In the genomic region with DNA sequence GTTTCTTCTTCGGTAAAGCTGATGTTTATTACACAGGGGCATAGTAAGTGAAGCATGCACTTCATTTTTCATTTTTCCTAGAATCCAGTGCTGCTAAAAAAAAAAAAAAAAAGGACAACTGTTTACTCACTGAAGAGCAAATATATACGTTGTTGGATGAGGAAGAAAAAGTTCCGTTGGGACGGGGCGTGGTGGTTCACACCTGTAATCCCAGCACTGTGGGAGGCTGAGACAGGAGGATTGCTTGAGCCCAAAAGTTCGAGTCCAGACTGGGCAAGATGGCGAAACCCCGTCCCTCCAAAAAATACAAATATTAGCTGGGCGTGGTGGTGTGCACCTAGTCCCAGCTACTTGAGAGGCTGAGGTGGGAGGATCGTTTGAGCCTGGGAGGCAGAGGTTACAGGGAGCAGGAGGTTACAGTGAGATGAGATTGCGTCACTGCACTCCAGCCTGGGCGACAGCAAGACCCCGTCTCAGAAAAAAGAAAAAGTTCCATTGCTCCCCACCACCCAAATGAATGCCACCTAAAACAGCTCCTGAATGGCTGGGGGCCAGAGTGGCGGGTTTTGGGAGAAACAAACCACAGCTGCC, we compare ENCODE assay signal across 21 cellular contexts.
A peak's percentile ranks its signal among the peaks of the same experiment; 100 is the strongest.
DNase-seq lines count a peak whose midpoint lies in the region; ATAC-seq and TF ChIP-seq lines count a peak whose summit lies in the region.
"Had no signal": no experiment of that assay in that cellular context is flagged by ENCODE, and none has a peak within 500 bp of the region (broad histone marks: within the 10 kb centered on the region; RNA-seq: fewer than 3 reads in every experiment).

No MANE protein-coding gene starts in this region.

- H3K27ac ChIP-seq in Panc1 (ENCODE audit: low read length) (peak overlapping the region; percentile 67), esophagus (ENCODE audit: low read depth in 2 of 2, low read length in 1 of 2) (peak overlapping the region; percentile 69 to 90), sigmoid colon (no peak overlapping the region)
- H3K27ac ChIP-seq: brain microvascular endothelial cell, esophagus muscularis mucosa, GM23248, SJCRH30 had no signal

- H3K9me3 Mint-ChIP-seq in Caco-2 (ENCODE audit: unreplicated experiment) (no peaks in the 10 kb centered on the region), osteocyte (ENCODE audit: unreplicated experiment) (peaks cover 7% of the 10 kb centered on the region)
- H3K9me3 Mint-ChIP-seq: activated naive CD4-positive, alpha-beta T cell treated with anti-CD3 and anti-CD28 coated beads, Interleukin-2, amount 10 ng/mL, durations not matched to agents 7 days and 5 days had no signal

- no peak for TF ChIP-seq CTCF in Caco-2 (IDR thresholded peaks at IDR 0.05; ENCODE audit: insufficient read depth in 1 of 2, low read depth in 1 of 2, low read length in 1 of 2, severe bottlenecking in 1 of 2, unreplicated experiment in 1 of 2)
- no peak for TF ChIP-seq CTCF in Panc1 (IDR thresholded peaks at IDR 0.05)
- no peak for TF ChIP-seq CTCF in osteocyte (IDR thresholded peaks at IDR 0.05)
- TF ChIP-seq CTCF in sigmoid colon (IDR thresholded peaks at IDR 0.05): no peak

- in situ Hi-C loops in Panc1 (cut with HindIII; ENCODE audit: low pct_unique_long_range_greater_than_20kb, low sequenced_read_pairs): no loop called here

- H3K27me3 Mint-ChIP-seq in Caco-2 (ENCODE audit: insufficient read depth, unreplicated experiment) (no peaks in the 10 kb centered on the region), osteocyte (ENCODE audit: unreplicated experiment) (no peaks in the 10 kb centered on the region)

- peak overlapping the region; percentile 62 for H3K4me3 Mint-ChIP-seq in Caco-2 (ENCODE audit: unreplicated experiment)
- H3K4me3 Mint-ChIP-seq in osteocyte (ENCODE audit: unreplicated experiment): no peak overlapping the region
- H3K4me3 Mint-ChIP-seq: activated B cell treated with CpG ODN at 0.5 μM for 24 hours; activated naive CD4-positive, alpha-beta T cell treated with anti-CD3 and anti-CD28 coated beads, Interleukin-2, amount 10 ng/mL, durations not matched to agents 7 days and 5 days; memory B cell had no signal

- no peak for TF ChIP-seq POLR2A in sigmoid colon (IDR thresholded peaks at IDR 0.05)

- ATAC-seq in Panc1: no peak
- no peak for ATAC-seq in HG03378 (IDR thresholded peaks at IDR 0.05; ENCODE audit: unreplicated experiment)
- no peak for ATAC-seq in GM21367 (IDR thresholded peaks at IDR 0.05; ENCODE audit: unreplicated experiment)

- POLR2A ChIA-PET in Caco-2 (lab: Charles Lee) (no interaction called here), Panc1 (lab: Charles Lee) (no interaction called here)

- H3K36me3 ChIP-seq in Caco-2 (ENCODE audit: control insufficient read depth, insufficient read depth, low read length) (no peaks in the 10 kb centered on the region; the same call in 1 of the 2 replicates), Panc1 (ENCODE audit: control insufficient read depth, insufficient read depth, low read length) (no peaks in the 10 kb centered on the region), esophagus (ENCODE audit: control insufficient read depth in 2 of 2, insufficient read depth in 2 of 2, low read length in 1 of 2) (no peaks in the 10 kb centered on the region), sigmoid colon (no peaks in the 10 kb centered on the region)
- H3K36me3 ChIP-seq: brain microvascular endothelial cell, esophagus muscularis mucosa, SJCRH30, upper lobe of right lung had no signal

- no peak for DNase-seq in Caco-2
- DNase-seq in Panc1 (ENCODE audit: low read depth, low spot score): no peak
- DNase-seq in osteocyte (ENCODE audit: extremely low spot score, unreplicated experiment): no peak
- no peak for DNase-seq in retina
- no peak for DNase-seq in sigmoid colon
- DNase-seq: activated B cell treated with CpG ODN at 0.5 μM for 24 hours; activated naive CD4-positive, alpha-beta T cell treated with anti-CD3 and anti-CD28 coated beads, Interleukin-2, amount 10 ng/mL, durations not matched to agents 7 days and 5 days; brain microvascular endothelial cell; DND-41; effector CD8-positive, alpha-beta T cell; GM23248; NCI-H187 treated with DMSO at 0.1 percent for 48 hours; NCI-H524 treated with DMSO at 0.1 percent for 48 hours; stimulated activated CD4-positive, alpha-beta T cell treated with anti-CD3 and anti-CD28 coated beads, Interleukin-2, amount 100 ng/mL, for 48 hours; upper lobe of right lung had no signal

- H3K4me1 Mint-ChIP-seq in Caco-2 (ENCODE audit: low read depth, unreplicated experiment): peaks cover 37% of the 10 kb centered on the region
- H3K4me1 Mint-ChIP-seq in osteocyte (ENCODE audit: unreplicated experiment): peaks cover 27% of the 10 kb centered on the region
- H3K4me1 Mint-ChIP-seq: activated B cell treated with CpG ODN at 0.5 μM for 24 hours; activated naive CD4-positive, alpha-beta T cell treated with anti-CD3 and anti-CD28 coated beads, Interleukin-2, amount 10 ng/mL, durations not matched to agents 7 days and 5 days had no signal

- no peak for TF ChIP-seq EP300 in sigmoid colon (IDR thresholded peaks at IDR 0.05)

- 78 to 80% methylated on average over 14 of the region's 14 CpGs for WGBS in esophagus, 2 donors
- WGBS in sigmoid colon, 2 donors: 44 to 78% methylated on average over 14 of the region's 14 CpGs

- BruUV-seq in Caco-2 (replicated peaks; lab: Mats Ljungman, UMichigan) (no TSS peak), Panc1 (replicated peaks; lab: Mats Ljungman, UMichigan) (no TSS peak)

- H3K36me3 Mint-ChIP-seq in Caco-2 (ENCODE audit: insufficient read depth, unreplicated experiment): peaks cover 20% of the 10 kb centered on the region
- H3K36me3 Mint-ChIP-seq in osteocyte (ENCODE audit: unreplicated experiment): no peaks in the 10 kb centered on the region
- H3K36me3 Mint-ChIP-seq: activated naive CD4-positive, alpha-beta T cell treated with anti-CD3 and anti-CD28 coated beads, Interleukin-2, amount 10 ng/mL, durations not matched to agents 7 days and 5 days; memory B cell had no signal

- intact Hi-C loops in Caco-2 (cut with micrococcal nuclease; ENCODE audit: unreplicated experiment) (no loop called here), Panc1 (cut with micrococcal nuclease; ENCODE audit: unreplicated experiment) (no loop called here), sigmoid colon (cut with DNase I) (no loop called here)

- H3K9me3 ChIP-seq in Caco-2 (peaks cover 7% of the 10 kb centered on the region; the same call in 1 of the 2 replicates), Panc1 (ENCODE audit: control insufficient read depth, insufficient read depth, low read depth, low read length) (no peaks in the 10 kb centered on the region), esophagus (ENCODE audit: control insufficient read depth in 2 of 2, insufficient read depth in 1 of 2, low read depth in 1 of 2, low read length in 1 of 2) (no peaks in the 10 kb centered on the region), sigmoid colon (no peaks in the 10 kb centered on the region)
- H3K9me3 ChIP-seq: esophagus muscularis mucosa, upper lobe of right lung had no signal

- H3K4me1 ChIP-seq in Caco-2 (peaks cover 70% of the 10 kb centered on the region), Panc1 (ENCODE audit: control insufficient read depth, insufficient read depth, low read length) (peaks cover 36% of the 10 kb centered on the region), esophagus (ENCODE audit: control insufficient read depth in 2 of 2, insufficient read depth in 2 of 2, low read length in 1 of 2) (peaks cover 5 to 10% of the 10 kb centered on the region in 2 donors), sigmoid colon (no peaks in the 10 kb centered on the region)
- H3K4me1 ChIP-seq: upper lobe of right lung had no signal

- H3K27me3 ChIP-seq in Caco-2 (replicated peaks; ENCODE audit: control insufficient read depth, insufficient read depth, low read length): no peaks in the 10 kb centered on the region
- no peaks in the 10 kb centered on the region for H3K27me3 ChIP-seq in Panc1 (ENCODE audit: control insufficient read depth, insufficient read depth, low read length)
- no peaks in the 10 kb centered on the region for H3K27me3 ChIP-seq in esophagus (ENCODE audit: control insufficient read depth in 1 of 2, insufficient read depth in 2 of 2, low read length in 2 of 2)
- peaks cover 0 to 3% (median 0%) of the 10 kb centered on the region in 3 donors for H3K27me3 ChIP-seq in sigmoid colon
- H3K27me3 ChIP-seq: brain microvascular endothelial cell, SJCRH30, upper lobe of right lung had no signal

- H3K4me3 ChIP-seq in Caco-2 (ENCODE audit: low read depth, low read length): no peak overlapping the region
- no peak overlapping the region for H3K4me3 ChIP-seq in Panc1 (ENCODE audit: low read depth in 2 of 2, low read length in 2 of 2)
- no peak overlapping the region for H3K4me3 ChIP-seq in esophagus (ENCODE audit: low read depth in 1 of 2, low read length in 2 of 2)
- H3K4me3 ChIP-seq in sigmoid colon: no peak overlapping the region
- H3K4me3 ChIP-seq: esophagus muscularis mucosa, GM23248, SJCRH30, upper lobe of right lung had no signal

- CTCF ChIA-PET in Caco-2 (lab: Charles Lee) (no interaction called here), Panc1 (lab: Charles Lee) (interaction anchor here (1.4 to 2.2 kb wide), 2 partner anchors 11 kb away, joined by 9 to 10 read pairs; no protein-coding TSS in a partner anchor)

- H3K27ac Mint-ChIP-seq in Caco-2 (ENCODE audit: unreplicated experiment): peak overlapping the region; percentile 97
- H3K27ac Mint-ChIP-seq in osteocyte (ENCODE audit: unreplicated experiment): peak overlapping the region; percentile 28
- H3K27ac Mint-ChIP-seq: activated B cell treated with CpG ODN at 0.5 μM for 24 hours; activated naive CD4-positive, alpha-beta T cell treated with anti-CD3 and anti-CD28 coated beads, Interleukin-2, amount 10 ng/mL, durations not matched to agents 7 days and 5 days; memory B cell had no signal

Comparison
In these comparisons a context has a peak if more than half of its experiments do, and no peak if none do; other contexts are left out.
1. H3K27ac ChIP-seq: peak in Panc1 (single experiment) and esophagus (2 of 2); none in sigmoid colon (0 of 4).